34 cellular contexts compared by ENCODE assay signal in genomic region chr6:42433409-42433808, GRCh38.
"Had no signal": no experiment of that assay in that cellular context is flagged by ENCODE, and none has a peak within 500 bp of the region (broad histone marks: within the 10 kb centered on the region; RNA-seq: fewer than 3 reads in every experiment).

No MANE protein-coding gene starts in this region.

- DNase-seq: activated B cell treated with CpG ODN at 0.5 μM for 24 hours; activated CD4-positive, alpha-beta memory T cell treated with anti-CD3 and anti-CD28 coated beads for 36 hours; activated CD4-positive, alpha-beta T cell treated with anti-CD3 and anti-CD28 coated beads for 4 hours; activated CD4-positive, alpha-beta T cell treated with anti-CD3 and anti-CD28 coated beads, Interleukin-2, amount 10 ng/mL, durations not matched to agents 24 days and 14 days; activated CD4-positive, alpha-beta T cell treated with anti-CD3 and anti-CD28 coated beads, Interleukin-2, amount 50 U/mL, for 1 hour; activated CD4-positive, alpha-beta T cell treated with anti-CD3 and anti-CD28 coated beads, Interleukin-2, amount 50 U/mL, for 4 hours; activated CD4-positive, CD25-positive, alpha-beta regulatory T cell treated with anti-CD3 and anti-CD28 coated beads, Interleukin-2, amount 50 U/mL, for 72 hours; activated CD8-positive, alpha-beta memory T cell treated with anti-CD3 and anti-CD28 coated beads, Interleukin-2, amount 50 U/mL, for 4 hours; activated CD8-positive, alpha-beta T cell treated with anti-CD3 and anti-CD28 coated beads for 36 hours; activated effector memory CD4-positive, alpha-beta T cell treated with anti-CD3 and anti-CD28 coated beads, Interleukin-2, amount 50 U/mL, for 16 hours; activated gamma-delta T cell treated with Interleukin-2 at 50 U/mL for 16 hours; activated naive CD4-positive, alpha-beta T cell; activated naive CD4-positive, alpha-beta T cell treated with anti-CD3 and anti-CD28 coated beads for 36 hours; activated naive CD4-positive, alpha-beta T cell treated with anti-CD3 and anti-CD28 coated beads, Interleukin-2, amount 50 U/mL, for 16 hours; activated naive CD8-positive, alpha-beta T cell treated with anti-CD3 and anti-CD28 coated beads for 36 hours; activated T-cell treated with anti-CD3 and anti-CD28 coated beads for 4 hours; activated T-cell treated with anti-CD3 and anti-CD28 coated beads, Interleukin-2, amount 50 U/mL, for 1 hour; activated T-cell treated with anti-CD3 and anti-CD28 coated beads, Interleukin-2, amount 50 U/mL, for 48 hours; amygdala; anterior cingulate cortex; caudate nucleus; cerebellar nuclear complex; colonic mucosa; T-helper 2 cell; T-helper 9 cell had no signal

- H3K27me3 Mint-ChIP-seq: activated B cell treated with CpG ODN at 0.5 μM for 24 hours; activated CD4-positive, alpha-beta memory T cell treated with anti-CD3 and anti-CD28 coated beads for 36 hours; activated CD4-positive, alpha-beta T cell treated with anti-CD3 and anti-CD28 coated beads, Interleukin-2, amount 10 ng/mL, durations not matched to agents 24 days and 14 days; activated CD8-positive, alpha-beta T cell treated with anti-CD3 and anti-CD28 coated beads for 36 hours; activated naive CD8-positive, alpha-beta T cell treated with anti-CD3 and anti-CD28 coated beads for 36 hours; activated T-helper 17 cell treated with anti-CD3 and anti-CD28 coated beads, Interleukin-2, amount 50 U/mL, for 72 hours; brain; central memory CD8-positive, alpha-beta T cell had no signal

- H3K4me3 Mint-ChIP-seq: activated B cell treated with CpG ODN at 0.5 μM for 24 hours; activated CD4-positive, alpha-beta memory T cell treated with anti-CD3 and anti-CD28 coated beads for 36 hours; activated CD4-positive, alpha-beta T cell treated with anti-CD3 and anti-CD28 coated beads, Interleukin-2, amount 10 ng/mL, durations not matched to agents 24 days and 14 days; activated CD8-positive, alpha-beta T cell treated with anti-CD3 and anti-CD28 coated beads for 36 hours; activated naive CD4-positive, alpha-beta T cell treated with anti-CD3 and anti-CD28 coated beads for 36 hours; activated naive CD8-positive, alpha-beta T cell treated with anti-CD3 and anti-CD28 coated beads for 36 hours; activated T-helper 1 cell treated with anti-CD3 and anti-CD28 coated beads, Interleukin-12 subunit alpha, Interleukin-12 subunit beta, Interleukin-2, Interleukin-4 antibody, amounts not matched to agents 30 ng/mL and 10 ng/mL and 1 ng/mL, durations not matched to agents 14 hours and 24 hours and 36 hours; activated T-helper 17 cell treated with anti-CD3 and anti-CD28 coated beads, Interleukin-2, amount 50 U/mL, for 72 hours; brain; central memory CD8-positive, alpha-beta T cell; T-helper 2 cell treated with Interferon-gamma antibody and Interleukin-4, amounts not matched to agents 5 μg/mL and 100 μg/mL, for 36 hours had no signal

- H3K4me1 ChIP-seq: ascending aorta had no signal

- H3K27me3 ChIP-seq: ascending aorta, cardiac muscle cell, colonic mucosa had no signal

- H3K4me3 ChIP-seq: ascending aorta, cardiac muscle cell, colonic mucosa had no signal

- H3K9me3 ChIP-seq: colonic mucosa had no signal

- H3K27ac Mint-ChIP-seq: activated B cell treated with CpG ODN at 0.5 μM for 24 hours; activated CD4-positive, alpha-beta memory T cell treated with anti-CD3 and anti-CD28 coated beads for 36 hours; activated CD4-positive, alpha-beta T cell treated with anti-CD3 and anti-CD28 coated beads, Interleukin-2, amount 10 ng/mL, durations not matched to agents 24 days and 14 days; activated CD8-positive, alpha-beta T cell treated with anti-CD3 and anti-CD28 coated beads for 36 hours; activated naive CD4-positive, alpha-beta T cell treated with anti-CD3 and anti-CD28 coated beads for 36 hours; activated naive CD4-positive, alpha-beta T cell treated with anti-CD3 and anti-CD28 coated beads, Interleukin-2, amount 50 U/mL, for 72 hours; activated naive CD8-positive, alpha-beta T cell treated with anti-CD3 and anti-CD28 coated beads for 36 hours; activated T-helper 1 cell treated with anti-CD3 and anti-CD28 coated beads, Interleukin-12 subunit alpha, Interleukin-12 subunit beta, Interleukin-2, Interleukin-4 antibody, amounts not matched to agents 30 ng/mL and 10 ng/mL and 1 ng/mL, durations not matched to agents 14 hours and 24 hours and 36 hours; brain; T-helper 2 cell treated with Interferon-gamma antibody and Interleukin-4, amounts not matched to agents 5 μg/mL and 100 μg/mL, for 36 hours had no signal

- H3K36me3 ChIP-seq: cardiac muscle cell, colonic mucosa had no signal

- H3K27ac ChIP-seq: ascending aorta, cardiac muscle cell, colonic mucosa, WERI-Rb-1 had no signal

- ATAC-seq: activated CD8-positive, alpha-beta T cell treated with anti-CD3 and anti-CD28 coated beads for 36 hours; activated naive CD4-positive, alpha-beta T cell treated with anti-CD3 and anti-CD28 coated beads, Interleukin-2, amount 50 U/mL, for 72 hours; activated T-helper 17 cell treated with anti-CD3 and anti-CD28 coated beads, Interleukin-2, amount 50 U/mL, for 72 hours had no signal
